Comparison of ENCODE assay signal across 8 cellular contexts in the genomic region with DNA sequence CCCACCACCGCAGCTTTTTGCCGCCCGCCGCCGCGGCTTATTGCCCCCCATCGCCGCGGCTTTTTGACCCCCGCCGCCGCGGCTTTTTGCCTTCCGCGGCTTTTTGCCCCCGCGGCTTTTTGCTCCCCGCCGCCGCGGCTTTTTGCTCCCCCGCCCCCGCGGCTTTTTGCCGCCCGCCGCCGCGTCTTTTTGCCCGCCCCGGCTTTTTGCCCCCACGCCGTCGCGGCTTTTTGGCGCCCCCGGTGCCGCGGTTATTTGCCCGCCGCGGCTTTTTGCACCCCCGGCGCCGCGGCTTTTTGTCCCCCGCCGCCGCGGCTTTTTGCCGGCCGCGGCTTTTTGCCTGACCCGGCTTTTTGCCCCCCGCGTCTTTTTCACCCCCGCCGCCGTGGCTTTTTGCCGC.
DNase-seq lines count a peak whose midpoint lies in the region; ATAC-seq and TF ChIP-seq lines count a peak whose summit lies in the region.
"Not testable (repeated sequence)": the region's sequence is repeated elsewhere in the genome, so short reads cannot be mapped to it uniquely, and the experiment has no call there.

No MANE protein-coding gene starts in this region.

- DNase-seq in ascending aorta (ENCODE audit: low spot score in 2 of 2); coronary artery (ENCODE audit: low spot score); psoas muscle: not testable (repeated sequence)
- DNase-seq in right cardiac atrium (peak in 2 of 3 donors; percentile 15 to 24), upper lobe of right lung (peak; percentile 13)
- peak; percentile 1 for DNase-seq in stimulated activated CD4-positive, alpha-beta T cell treated with anti-CD3 and anti-CD28 coated beads, Interleukin-4, amount 100 ng/mL, for 1 hour

- not testable (repeated sequence) for TF ChIP-seq EP300 in gastroesophageal sphincter (IDR thresholded peaks at IDR 0.05)

- TF ChIP-seq POLR2A in gastroesophageal sphincter (IDR thresholded peaks at IDR 0.05): not testable (repeated sequence)

- H3K9me3 ChIP-seq in ascending aorta; gastroesophageal sphincter; right cardiac atrium (ENCODE audit: control insufficient read depth, low read length); psoas muscle; upper lobe of right lung: not testable (repeated sequence)

- peak overlapping the region; percentile 33; the same call in 1 of the 2 replicates for H3K4me3 ChIP-seq in WI38 (ENCODE audit: low read depth, low read length)
- H3K4me3 ChIP-seq in ascending aorta: peak overlapping the region; percentile 47 to 60
- peak overlapping the region; percentile 55 for H3K4me3 ChIP-seq in coronary artery
- H3K4me3 ChIP-seq in gastroesophageal sphincter: peak overlapping the region; percentile 36 to 49
- peak overlapping the region; percentile 32 for H3K4me3 ChIP-seq in right cardiac atrium (ENCODE audit: low read length)
- peak overlapping the region; percentile 48 for H3K4me3 ChIP-seq in psoas muscle
- not testable (repeated sequence) for H3K4me3 ChIP-seq in upper lobe of right lung

- not testable (repeated sequence) for H3K27ac ChIP-seq in ascending aorta; coronary artery; gastroesophageal sphincter; right cardiac atrium (ENCODE audit: low read length); psoas muscle; upper lobe of right lung

- WGBS in gastroesophageal sphincter (ENCODE audit: low coverage in 1 of 2), 2 donors: no CpG with 5 or more reads among the region's 60 CpGs
- 2% methylated on average over 25 of the region's 60 CpGs for WGBS in right cardiac atrium
- WGBS in psoas muscle, 3 donors: 0 to 2% (median 1%) methylated on average over 16 to 26 of the region's 60 CpGs

- not testable (repeated sequence) for H3K36me3 ChIP-seq in ascending aorta; gastroesophageal sphincter; psoas muscle (ENCODE audit: insufficient read depth in 1 of 2, low read depth in 1 of 2); upper lobe of right lung

- intact Hi-C loops in ascending aorta (cut with DNase I); right cardiac atrium (cut with DNase I); psoas muscle (cut with DNase I); upper lobe of right lung (cut with DNase I): not testable (repeated sequence)

- not testable (repeated sequence) for ATAC-seq in gastroesophageal sphincter, right cardiac atrium, psoas muscle, upper lobe of right lung

- H3K4me1 ChIP-seq in ascending aorta; gastroesophageal sphincter; right cardiac atrium (ENCODE audit: control insufficient read depth, insufficient read depth, low read length); psoas muscle; upper lobe of right lung: not testable (repeated sequence)

- not testable (repeated sequence) for H3K27me3 ChIP-seq in ascending aorta; gastroesophageal sphincter; right cardiac atrium (ENCODE audit: control insufficient read depth, insufficient read depth); psoas muscle (ENCODE audit: insufficient read depth in 3 of 3, low read length in 2 of 3); upper lobe of right lung

- TF ChIP-seq CTCF in WI38 (IDR thresholded peaks at IDR 0.05; ENCODE audit: low read depth, low read length); ascending aorta (IDR thresholded peaks at IDR 0.05); coronary artery (IDR thresholded peaks at IDR 0.05); gastroesophageal sphincter (IDR thresholded peaks at IDR 0.05); psoas muscle (IDR thresholded peaks at IDR 0.05); upper lobe of right lung (IDR thresholded peaks at IDR 0.05): not testable (repeated sequence)
